16 cellular contexts compared by ENCODE assay signal in the genomic region with DNA sequence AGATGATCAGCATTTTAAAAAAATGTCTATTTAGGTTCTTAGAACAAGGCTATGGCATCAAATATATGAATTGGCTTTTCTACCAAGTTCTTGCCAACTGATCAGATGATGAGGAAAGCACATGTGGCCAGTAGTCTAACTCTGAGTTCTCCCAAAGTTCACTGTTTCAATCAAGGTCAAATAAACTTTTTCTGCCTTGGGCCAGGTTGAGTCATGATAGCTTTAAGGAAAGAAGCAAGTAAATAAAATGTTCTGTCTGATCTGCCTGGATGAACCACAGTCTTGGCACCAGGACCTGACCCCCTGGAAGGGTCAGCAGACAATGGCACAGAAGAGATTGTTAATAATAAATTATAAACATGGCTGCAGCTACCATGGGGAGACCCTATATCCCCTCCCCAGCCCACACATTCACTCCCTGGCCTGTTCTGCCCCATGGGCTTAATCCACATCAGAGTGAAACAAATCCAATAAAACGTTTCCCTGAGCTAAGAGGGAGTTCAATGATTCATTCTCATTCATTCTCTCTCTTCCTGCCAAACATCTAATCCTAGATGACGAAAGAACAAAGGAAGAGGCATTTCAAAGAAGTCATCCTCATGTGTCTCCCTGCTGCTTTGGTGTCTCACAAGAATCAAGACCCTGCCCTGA.
DNase-seq lines count a peak whose midpoint lies in the region; FAIRE-seq and TF ChIP-seq lines count a peak whose summit lies in the region.
"Had no signal": no experiment of that assay in that cellular context is flagged by ENCODE, and none has a peak within 500 bp of the region (broad histone marks: within the 10 kb centered on the region; RNA-seq: fewer than 3 reads in every experiment).

No MANE protein-coding gene starts in this region.

- H3K79me2 ChIP-seq in keratinocyte (ENCODE audit: control insufficient read depth, insufficient read depth, low read length) = no peaks in the 10 kb centered on the region

- H2AFZ ChIP-seq in keratinocyte (ENCODE audit: control insufficient read depth, low read length) = no peak overlapping the region

- H3K9me1 ChIP-seq in keratinocyte (ENCODE audit: control insufficient read depth, extremely low read depth, insufficient read depth, low read length) = no peaks in the 10 kb centered on the region

- H4K20me1 ChIP-seq in keratinocyte (ENCODE audit: control insufficient read depth, extremely low read depth, insufficient read depth, low read length) = no peaks in the 10 kb centered on the region

- POLR2A ChIA-PET in RWPE1 (lab: Yijun Ruan, JAX; ENCODE audit: low non-redundant PET) = no interaction called here

- CTCF ChIA-PET in RWPE1 (lab: Yijun Ruan, JAX) = interaction anchor here (0.5 kb wide), 1 partner anchor 168 kb away, joined by 3 read pairs; no protein-coding TSS in a partner anchor

- peak; percentile 52 for FAIRE-seq in keratinocyte (lab: Jason Lieb, UNC)
- FAIRE-seq: frontal cortex had no signal

- H3K27ac ChIP-seq in RWPE1 (no peak overlapping the region), keratinocyte (ENCODE audit: control insufficient read depth, insufficient read depth, low read length) (no peak overlapping the region), vagina (peak overlapping the region; percentile 31)
- H3K27ac ChIP-seq: Peyer's patch had no signal

- TF ChIP-seq CTCF in RWPE1 (conservative IDR thresholded peaks at IDR 0.05; ENCODE audit: low read depth) (no peak), epithelial cell of esophagus (IDR thresholded peaks at IDR 0.05; ENCODE audit: insufficient read depth, low read depth, low read length, missing control alignments) (no peak), keratinocyte (optimal IDR thresholded peaks at IDR 0.05 in 1 of 3, IDR thresholded peaks at IDR 0.05 in 1 of 3, conservative IDR thresholded peaks at IDR 0.05 in 1 of 3; ENCODE audit: extremely low read depth in 1 of 3, insufficient read depth in 2 of 3, low read length in 3 of 3) (no peak), vagina (IDR thresholded peaks at IDR 0.05) (no peak)

- H3K9ac ChIP-seq in keratinocyte (ENCODE audit: control insufficient read depth, extremely low read depth, insufficient read depth, low read length) = no peak overlapping the region

- H3K27me3 ChIP-seq in keratinocyte (ENCODE audit: control insufficient read depth, extremely low read depth, insufficient read depth, low read length) (no peaks in the 10 kb centered on the region), vagina (no peaks in the 10 kb centered on the region)
- H3K27me3 ChIP-seq: Peyer's patch had no signal

- intact Hi-C loops in vagina (cut with DNase I) = no loop called here

- H3K36me3 ChIP-seq in keratinocyte (ENCODE audit: control insufficient read depth in 2 of 2, extremely low read depth in 1 of 2, insufficient read depth in 2 of 2, low read length in 2 of 2) (no peaks in the 10 kb centered on the region), vagina (no peaks in the 10 kb centered on the region)
- H3K36me3 ChIP-seq: Peyer's patch had no signal

- H3K4me2 ChIP-seq in keratinocyte (ENCODE audit: control insufficient read depth, extremely low read depth, insufficient read depth, low read depth, low read length) = no peak overlapping the region

- DNase-seq in RWPE1 (ENCODE audit: low spot score) (peak; percentile 20), epithelial cell of esophagus (ENCODE audit: low read depth) (peak; percentile 63), keratinocyte (ENCODE audit: low read depth, low spot score) (no peak), vagina (ENCODE audit: extremely low spot score in 2 of 2) (no peak), NCI-H345 (lab: John Stamatoyannopoulos, UW) (no peak)
- DNase-seq in NK-92 treated with Interleukin-12 subunit alpha and Interleukin-12 subunit beta, amount 100 ng/mL, for 24 hours (lab: John Stamatoyannopoulos, UW) = no peak
- no peak for DNase-seq in stimulated activated CD4-positive, alpha-beta T cell treated with anti-CD3 and anti-CD28 coated beads, Interleukin-4, amount 100 ng/mL, for 1 hour
- DNase-seq: activated CD4-positive, alpha-beta T cell treated with anti-CD3 and anti-CD28 coated beads for 36 hours; AML-193; central memory CD4-positive, alpha-beta T cell; IMR-90; MM.1S; mucosa of descending colon; NCI-H146; Peyer's patch had no signal

- dilution Hi-C loops in keratinocyte (cut with MboI; ENCODE audit: extremely low pct_ligation_motif_present, low sequenced_read_pairs) = no loop called here

- H3K9me3 ChIP-seq in keratinocyte (ENCODE audit: control insufficient read depth, low read depth, low read length) (no peaks in the 10 kb centered on the region), vagina (no peaks in the 10 kb centered on the region)
- H3K9me3 ChIP-seq: mucosa of descending colon, Peyer's patch had no signal

- peaks cover 3% of the 10 kb centered on the region for H3K4me1 ChIP-seq in keratinocyte (ENCODE audit: control insufficient read depth, extremely low read depth, insufficient read depth, low read length)
- H3K4me1 ChIP-seq in vagina = peaks cover 12% of the 10 kb centered on the region
- H3K4me1 ChIP-seq: Peyer's patch had no signal

- no peak for TF ChIP-seq POLR2A in vagina (IDR thresholded peaks at IDR 0.05)

- no peak overlapping the region for H3K4me3 ChIP-seq in epithelial cell of esophagus (ENCODE audit: low read length)
- H3K4me3 ChIP-seq in keratinocyte (ENCODE audit: control insufficient read depth in 2 of 3, extremely low read depth in 1 of 3, insufficient read depth in 2 of 3, low read depth in 1 of 3, low read length in 3 of 3) = no peak overlapping the region
- H3K4me3 ChIP-seq in vagina = no peak overlapping the region
- H3K4me3 ChIP-seq: mucosa of descending colon, Peyer's patch had no signal

Comparison
In these comparisons a context has a peak if more than half of its experiments do, and no peak if none do; other contexts are left out.
1. DNase-seq: peak in RWPE1 (single experiment) and epithelial cell of esophagus (single experiment); none in keratinocyte (single experiment), vagina (0 of 2), NK-92 treated with Interleukin-12 subunit alpha and Interleukin-12 subunit beta, amount 100 ng/mL, for 24 hours (single experiment), NCI-H345 (single experiment) and stimulated activated CD4-positive, alpha-beta T cell treated with anti-CD3 and anti-CD28 coated beads, Interleukin-4, amount 100 ng/mL, for 1 hour (single experiment).